ENCODE assay signal across 12 cellular contexts in genomic region chr11:36421546-36422155, GRCh38.
DNase-seq lines count a peak whose midpoint lies in the region; ATAC-seq and TF ChIP-seq lines count a peak whose summit lies in the region.
"Had no signal": no experiment of that assay in that cellular context is flagged by ENCODE, and none has a peak within 500 bp of the region (broad histone marks: within the 10 kb centered on the region; RNA-seq: fewer than 3 reads in every experiment).

No MANE protein-coding gene starts in this region.

- H3K4me1 ChIP-seq in PC-9 (replicated peaks; ENCODE audit: insufficient read depth) (peaks cover 18% of the 10 kb centered on the region), skeletal muscle satellite cell (ENCODE audit: control insufficient read depth, insufficient read depth, low read length) (peaks cover 20% of the 10 kb centered on the region)

- no TSS peak for BruUV-seq in PC-9 (replicated peaks; lab: Mats Ljungman, UMichigan)

- peaks cover 69% of the 10 kb centered on the region for H3K4me1 Mint-ChIP-seq in T-helper 1 cell treated with Interleukin-12 subunit alpha and Interleukin-12 subunit beta and Interleukin-4 antibody, amounts not matched to agents 30 μg/mL and 1 μg/mL, for 36 hours (ENCODE audit: low read depth)
- H3K4me1 Mint-ChIP-seq in effector memory CD8-positive, alpha-beta T cell (ENCODE audit: low read depth in 2 of 2) = peaks cover 76 to 87% of the 10 kb centered on the region in 2 donors

- POLR2A ChIA-PET in PC-9 (lab: Charles Lee; ENCODE audit: unreplicated experiment) = no interaction called here

- H3K9me3 ChIP-seq in PC-9 (ENCODE audit: insufficient read depth, low read depth) (no peaks in the 10 kb centered on the region), skeletal muscle satellite cell (replicated peaks; ENCODE audit: low read length) (no peaks in the 10 kb centered on the region)
- H3K9me3 ChIP-seq: adrenal gland had no signal

- DNase-seq in T-helper 1 cell = no peak
- no peak for DNase-seq in PC-9
- no peak for DNase-seq in effector memory CD8-positive, alpha-beta T cell
- DNase-seq in coronary artery (ENCODE audit: low spot score) = no peak
- DNase-seq in GM19240 (ENCODE audit: insufficient read length, low spot score) = no peak
- no peak for DNase-seq in left lobe of liver (ENCODE audit: low spot score)
- DNase-seq: 8988T, DMS153, NCI-H2107 had no signal

- H3K27ac Mint-ChIP-seq in T-helper 1 cell treated with Interleukin-12 subunit alpha and Interleukin-12 subunit beta and Interleukin-4 antibody, amounts not matched to agents 30 μg/mL and 1 μg/mL, for 36 hours = peak overlapping the region; percentile 74
- peak overlapping the region; percentile 93 to 96 for H3K27ac Mint-ChIP-seq in effector memory CD8-positive, alpha-beta T cell

- H3F3A ChIP-seq in PC-9 (ENCODE audit: insufficient read depth, low read depth) = peaks cover 9% of the 10 kb centered on the region; the same call in 1 of the 2 replicates

- H3K9me3 Mint-ChIP-seq in T-helper 1 cell treated with Interleukin-12 subunit alpha and Interleukin-12 subunit beta and Interleukin-4 antibody, amounts not matched to agents 30 μg/mL and 1 μg/mL, for 36 hours = no peaks in the 10 kb centered on the region
- H3K9me3 Mint-ChIP-seq in effector memory CD8-positive, alpha-beta T cell = no peaks in the 10 kb centered on the region

- intact Hi-C loops in PC-9 (cut with micrococcal nuclease; ENCODE audit: unreplicated experiment) = loop anchor here (1.0 kb wide), 1 partner anchor 10 kb away; no protein-coding TSS in a partner anchor

- no peaks in the 10 kb centered on the region for H3K27me3 ChIP-seq in PC-9 (ENCODE audit: insufficient read depth, low read depth)
- no peaks in the 10 kb centered on the region for H3K27me3 ChIP-seq in skeletal muscle satellite cell (ENCODE audit: control insufficient read depth, insufficient read depth, low read length)
- H3K27me3 ChIP-seq: adrenal gland had no signal

- no peak overlapping the region for H3K9ac ChIP-seq in skeletal muscle satellite cell (ENCODE audit: low read depth, low read length)

- H3K4me3 ChIP-seq in PC-9 (no peak overlapping the region), skeletal muscle satellite cell (ENCODE audit: low read length) (no peak overlapping the region), coronary artery (no peak overlapping the region)
- H3K4me3 ChIP-seq: adrenal gland had no signal

- H3K4me2 ChIP-seq in PC-9 = peak overlapping the region; percentile 46; the same call in 1 of the 2 replicates
- peak overlapping the region; percentile 62 for H3K4me2 ChIP-seq in skeletal muscle satellite cell (ENCODE audit: low read length)

- no peak for TF ChIP-seq CTCF in PC-9 (conservative IDR thresholded peaks at IDR 0.05)
- no peak for TF ChIP-seq CTCF in coronary artery (IDR thresholded peaks at IDR 0.05)

- peak overlapping the region; percentile 57 for H3K4me3 Mint-ChIP-seq in T-helper 1 cell treated with Interleukin-12 subunit alpha and Interleukin-12 subunit beta and Interleukin-4 antibody, amounts not matched to agents 30 μg/mL and 1 μg/mL, for 36 hours
- peak overlapping the region; percentile 71 to 77 for H3K4me3 Mint-ChIP-seq in effector memory CD8-positive, alpha-beta T cell

- H4K20me1 ChIP-seq in PC-9 (ENCODE audit: insufficient read depth) = no peaks in the 10 kb centered on the region

- no peaks in the 10 kb centered on the region for H3K79me2 ChIP-seq in PC-9 (ENCODE audit: low read depth)

- H2AFZ ChIP-seq in PC-9 = no peak overlapping the region

- H3K27ac ChIP-seq in PC-9 (no peak overlapping the region), coronary artery (no peak overlapping the region)

- H3K36me3 Mint-ChIP-seq in T-helper 1 cell treated with Interleukin-12 subunit alpha and Interleukin-12 subunit beta and Interleukin-4 antibody, amounts not matched to agents 30 μg/mL and 1 μg/mL, for 36 hours (ENCODE audit: low read depth) = peaks cover 61% of the 10 kb centered on the region
- H3K36me3 Mint-ChIP-seq in effector memory CD8-positive, alpha-beta T cell (ENCODE audit: insufficient read depth) = peaks cover 70% of the 10 kb centered on the region

- H3K36me3 ChIP-seq in PC-9 (ENCODE audit: low read depth) = no peaks in the 10 kb centered on the region
- no peaks in the 10 kb centered on the region for H3K36me3 ChIP-seq in skeletal muscle satellite cell (ENCODE audit: insufficient read depth, low read length)
- H3K36me3 ChIP-seq: adrenal gland had no signal

- no peak for ATAC-seq in effector memory CD8-positive, alpha-beta T cell (replicated peaks)
- no peak for ATAC-seq in left lobe of liver

- CTCF ChIA-PET in PC-9 (lab: Charles Lee) = no interaction called here

- no peaks in the 10 kb centered on the region for H3K9me2 ChIP-seq in PC-9 (ENCODE audit: insufficient read depth)

- H3K27me3 Mint-ChIP-seq in T-helper 1 cell treated with Interleukin-12 subunit alpha and Interleukin-12 subunit beta and Interleukin-4 antibody, amounts not matched to agents 30 μg/mL and 1 μg/mL, for 36 hours (ENCODE audit: low read depth) = no peaks in the 10 kb centered on the region
- H3K27me3 Mint-ChIP-seq in effector memory CD8-positive, alpha-beta T cell = no peaks in the 10 kb centered on the region
